ENCODE assay signal across 14 cellular contexts in genomic region chr2:183543731-183544130, GRCh38.
A peak's percentile ranks its signal among the peaks of the same experiment; 100 is the strongest.
DNase-seq lines count a peak whose midpoint lies in the region; ATAC-seq and TF ChIP-seq lines count a peak whose summit lies in the region.
"Had no signal": no experiment of that assay in that cellular context is flagged by ENCODE, and none has a peak within 500 bp of the region (broad histone marks: within the 10 kb centered on the region; RNA-seq: fewer than 3 reads in every experiment).

No MANE protein-coding gene starts in this region.

- H3K4me1 ChIP-seq in OCI-LY7 (ENCODE audit: insufficient read depth, low read length, poor library complexity, severe bottlenecking), result no peaks in the 10 kb centered on the region
- H3K4me1 ChIP-seq: ascending aorta, testis had no signal

- DNase-seq in COLO668 (lab: John Stamatoyannopoulos, UW; ENCODE audit: unreplicated experiment), result peak; percentile 60
- DNase-seq in OCI-LY7 (ENCODE audit: low spot score), result peak; percentile 14
- DNase-seq in stimulated activated CD4-positive, alpha-beta T cell treated with anti-CD3 and anti-CD28 coated beads, Interleukin-4, amount 100 ng/mL, for 24 hours, result no peak
- no peak for DNase-seq in C1 segment of cervical spinal cord (lab: John Stamatoyannopoulos, UW)
- no peak for DNase-seq in stimulated activated naive CD8-positive, alpha-beta T cell treated with anti-CD3 and anti-CD28 coated beads, Interleukin-15, Interleukin-2, amounts not matched to agents 100 U/mL and 50 U/mL, for 24 hours
- DNase-seq in NCI-H1105 treated with DMSO at 0.1 percent for 48 hours (lab: John Stamatoyannopoulos, UW), result no peak
- DNase-seq: mesendoderm; NCI-H526 treated with DMSO at 0.1 percent for 48 hours; stimulated activated CD4-positive, alpha-beta T cell treated with anti-CD3 and anti-CD28 coated beads, Interleukin-12 subunit alpha, Interleukin-12 subunit beta, amount 100 ng/mL, for 4 hours; testis had no signal

- no peak for TF ChIP-seq CTCF in OCI-LY7 (conservative IDR thresholded peaks at IDR 0.05; ENCODE audit: low read length)

- ATAC-seq in GM19025 (IDR thresholded peaks at IDR 0.05; ENCODE audit: low read depth, unreplicated experiment) (peak; percentile 96), HG02943 (IDR thresholded peaks at IDR 0.05; ENCODE audit: low read depth, unreplicated experiment) (peak; percentile 88)
- ATAC-seq in stimulated activated naive CD8-positive, alpha-beta T cell treated with anti-CD3 and anti-CD28 coated beads, Interleukin-15, Interleukin-2, amounts not matched to agents 100 U/mL and 50 U/mL, for 24 hours, result no peak
- ATAC-seq: activated CD4-positive, CD25-positive, alpha-beta regulatory T cell treated with anti-CD3 and anti-CD28 coated beads, Interleukin-2, amount 50 U/mL, for 24 hours had no signal

- POLR2A ChIA-PET in OCI-LY7 (lab: Charles Lee), result no interaction called here

- H3K79me2 ChIP-seq in OCI-LY7 (ENCODE audit: insufficient read depth, low read depth, low read length), result no peaks in the 10 kb centered on the region

- CTCF ChIA-PET in OCI-LY7 (lab: Charles Lee; ENCODE audit: unreplicated experiment), result no interaction called here

- no peaks in the 10 kb centered on the region for H3K9me3 ChIP-seq in OCI-LY7 (ENCODE audit: low read length)
- H3K9me3 ChIP-seq: ascending aorta, testis had no signal

- no peak overlapping the region for H3K4me3 ChIP-seq in OCI-LY7 (ENCODE audit: low read depth, low read length, poor library complexity, severe bottlenecking)
- H3K4me3 ChIP-seq: ascending aorta, testis had no signal

- intact Hi-C loops in OCI-LY7 (cut with micrococcal nuclease; ENCODE audit: unreplicated experiment), result no loop called here

- no TSS peak for BruUV-seq in OCI-LY7 (replicated peaks; lab: Mats Ljungman, UMichigan)

- H3K4me2 ChIP-seq in OCI-LY7 (ENCODE audit: low read length), result no peak overlapping the region

- no peaks in the 10 kb centered on the region for H3K36me3 ChIP-seq in OCI-LY7 (ENCODE audit: insufficient read depth, low read length)
- H3K36me3 ChIP-seq: ascending aorta had no signal

- H3K27ac ChIP-seq in OCI-LY7 (ENCODE audit: low read depth, low read length, poor library complexity, severe bottlenecking), result no peak overlapping the region
- H3K27ac ChIP-seq: ascending aorta, testis had no signal

- no peaks in the 10 kb centered on the region for H4K20me1 ChIP-seq in OCI-LY7 (ENCODE audit: insufficient read depth, low read length)

- H2AFZ ChIP-seq in OCI-LY7 (ENCODE audit: low read length), result no peak overlapping the region; the same call in 1 of the 2 replicates

- H3K9me2 ChIP-seq in OCI-LY7 (ENCODE audit: insufficient read depth, low read length), result no peaks in the 10 kb centered on the region

Comparison
In these comparisons a context has a peak if more than half of its experiments do, and no peak if none do; other contexts are left out.
1. DNase-seq: peak in COLO668 (single experiment) and OCI-LY7 (single experiment); none in stimulated activated CD4-positive, alpha-beta T cell treated with anti-CD3 and anti-CD28 coated beads, Interleukin-4, amount 100 ng/mL, for 24 hours (single experiment), C1 segment of cervical spinal cord (0 of 14), stimulated activated naive CD8-positive, alpha-beta T cell treated with anti-CD3 and anti-CD28 coated beads, Interleukin-15, Interleukin-2, amounts not matched to agents 100 U/mL and 50 U/mL, for 24 hours (single experiment) and NCI-H1105 treated with DMSO at 0.1 percent for 48 hours (single experiment).